In the genomic region with DNA sequence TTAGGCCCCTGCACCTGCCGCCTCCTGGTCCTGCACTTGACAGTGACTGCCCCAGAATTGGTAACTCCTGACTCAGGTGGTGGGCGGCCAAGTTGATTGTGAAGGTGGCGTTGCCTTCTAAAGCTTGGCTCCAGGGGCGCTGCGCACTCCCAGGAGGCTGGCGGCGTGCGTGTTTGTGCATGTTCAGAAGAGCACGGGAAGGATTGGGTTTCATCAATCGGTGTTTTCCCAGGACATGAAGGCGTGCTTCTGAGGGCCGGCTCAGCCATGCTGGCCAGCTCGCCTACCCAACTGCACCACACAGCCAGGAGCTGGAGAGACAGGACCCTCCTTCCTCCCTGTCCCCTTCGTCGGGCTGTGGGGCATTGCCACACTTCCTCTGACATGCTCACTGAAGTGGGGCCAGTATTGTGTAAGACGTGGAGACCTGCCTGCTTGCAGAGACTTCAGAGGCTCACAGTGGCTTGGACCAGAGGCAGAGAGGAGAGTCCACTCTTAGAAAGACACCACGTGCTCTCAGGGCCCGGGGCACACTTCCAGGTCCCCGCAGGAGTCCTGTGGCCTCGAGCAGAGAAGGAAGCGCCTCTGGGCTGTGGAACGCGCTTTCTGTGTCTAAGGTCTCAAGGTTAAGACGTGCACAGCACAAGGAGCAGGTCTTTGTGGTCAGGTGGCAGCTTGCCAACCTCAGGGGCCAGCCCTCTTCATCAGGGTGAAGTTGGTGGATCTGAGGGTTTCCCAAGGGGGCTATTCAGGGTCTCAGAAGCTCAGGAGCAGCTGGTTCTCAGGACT, we compare ENCODE assay signal across 9 cellular contexts. TPM values are rescaled to one million over a fixed set of nuclear protein-coding genes. Genes with fewer than 3 reads are reported as not detected.
DNase-seq lines count a peak whose midpoint lies in the region; ATAC-seq lines count a peak whose summit lies in the region.
"Had no signal": no experiment of that assay in that cellular context is flagged by ENCODE, and none has a peak within 500 bp of the region (broad histone marks: within the 10 kb centered on the region; RNA-seq: fewer than 3 reads in every experiment).

No MANE protein-coding gene starts in this region.

- no peak overlapping the region for H3K4me3 Mint-ChIP-seq in naive thymus-derived CD8-positive, alpha-beta T cell

- POLR2A ChIA-PET in naive thymus-derived CD8-positive, alpha-beta T cell (lab: Charles Lee), result interaction anchor here (0.6 to 2.6 kb wide), 2 partner anchors 44 to 104 kb away, joined by 4 to 7 read pairs; a partner anchor contains a TSS

- no peaks in the 10 kb centered on the region for H3K9me3 Mint-ChIP-seq in naive thymus-derived CD8-positive, alpha-beta T cell

- H3K27me3 Mint-ChIP-seq in naive thymus-derived CD8-positive, alpha-beta T cell, result no peaks in the 10 kb centered on the region

- DNase-seq in DMS53 (lab: John Stamatoyannopoulos, UW) (peak; percentile 94), NCI-H2107 (lab: John Stamatoyannopoulos, UW) (peak; percentile 74), caudate nucleus (lab: John Stamatoyannopoulos, UW) (peak in 50 of 61 donors; percentile 8 to 92 (median 58)), occipital lobe (lab: John Stamatoyannopoulos, UW) (peak; percentile 58)
- no peak for DNase-seq in stimulated activated CD4-positive, alpha-beta T cell treated with anti-CD3 and anti-CD28 coated beads, Interleukin-4, amount 100 ng/mL, for 1 hour
- DNase-seq in naive thymus-derived CD8-positive, alpha-beta T cell, result no peak

- H3K27ac Mint-ChIP-seq in naive thymus-derived CD8-positive, alpha-beta T cell, result peak overlapping the region in 2 of 10 donors; percentile 20 to 78

- peaks cover 21 to 59% (median 47%) of the 10 kb centered on the region in 4 donors for H3K4me1 Mint-ChIP-seq in naive thymus-derived CD8-positive, alpha-beta T cell

- ATAC-seq in GM18502 (IDR thresholded peaks at IDR 0.05; ENCODE audit: poor library complexity, unreplicated experiment) (no peak), HG03095 (IDR thresholded peaks at IDR 0.05; ENCODE audit: unreplicated experiment) (no peak)
- ATAC-seq in naive thymus-derived CD8-positive, alpha-beta T cell, result no peak

- H3K36me3 Mint-ChIP-seq in naive thymus-derived CD8-positive, alpha-beta T cell, result peaks cover 0 to 9% (median 0%) of the 10 kb centered on the region in 3 donors

- peak overlapping the region; percentile 89 for H3K27ac ChIP-seq in caudate nucleus (ENCODE audit: low read depth, low read length)

RNA-seq across cellular contexts. Expression of a gene that starts 2.8 kb away (rescaled TPM):
- total RNA-seq in occipital lobe, result 24.2 TPM
- 10 to 100 TPM; 18.6 to 19.9 TPM for total RNA-seq in naive thymus-derived CD8-positive, alpha-beta T cell
- 10 to 100 TPM in 1 of 3 donors, 1 to 10 TPM in 2; 5.8 to 14.6 (median 6.2) TPM for polyA plus RNA-seq in naive thymus-derived CD8-positive, alpha-beta T cell

RNA-seq across cellular contexts. Expression of a gene that starts 22.9 kb away (rescaled TPM):
- 18.1 TPM for total RNA-seq in occipital lobe
- total RNA-seq in naive thymus-derived CD8-positive, alpha-beta T cell, result 10 to 100 TPM; 55.8 to 59.0 TPM
- polyA plus RNA-seq in naive thymus-derived CD8-positive, alpha-beta T cell, result 10 to 100 TPM in 1 of 3 donors, 1 to 10 TPM in 2; 8.8 to 13.4 (median 9.3) TPM

RNA-seq across cellular contexts. Expression of a gene that starts 25.9 kb away (rescaled TPM):
- 0.31 TPM for total RNA-seq in occipital lobe
- 1 to 10 TPM; 4.7 to 5.3 TPM for total RNA-seq in naive thymus-derived CD8-positive, alpha-beta T cell
- 1 to 10 TPM; 1.5 to 3.3 (median 1.7) TPM for polyA plus RNA-seq in naive thymus-derived CD8-positive, alpha-beta T cell

RNA-seq across cellular contexts. Expression of a gene that starts 32.5 kb away (rescaled TPM):
- total RNA-seq in occipital lobe, result not detected
- not detected for total RNA-seq in naive thymus-derived CD8-positive, alpha-beta T cell
- not detected for polyA plus RNA-seq in naive thymus-derived CD8-positive, alpha-beta T cell
- total RNA-seq: T-helper 2 cell treated with Interferon-gamma antibody and Interleukin-4, amounts not matched to agents 100 ng/mL and 5 ng/mL, for 36 hours had no signal

RNA-seq across cellular contexts. Expression of a gene that starts 38.1 kb away (rescaled TPM):
- total RNA-seq in occipital lobe, result 0.47 TPM
- total RNA-seq in naive thymus-derived CD8-positive, alpha-beta T cell, result under 1 TPM; 0.47 to 0.57 TPM
- under 1 TPM in 1 of 3 donors, not detected in 2; 0.07 TPM for polyA plus RNA-seq in naive thymus-derived CD8-positive, alpha-beta T cell

Comparison
In these comparisons a context has a peak if more than half of its experiments do, and no peak if none do; other contexts are left out.
1. DNase-seq: peak in DMS53 (single experiment), NCI-H2107 (single experiment), caudate nucleus (50 of 61) and occipital lobe (single experiment); none in stimulated activated CD4-positive, alpha-beta T cell treated with anti-CD3 and anti-CD28 coated beads, Interleukin-4, amount 100 ng/mL, for 1 hour (single experiment) and naive thymus-derived CD8-positive, alpha-beta T cell (0 of 10).